9 cellular contexts compared by ENCODE assay signal in the genomic region with DNA sequence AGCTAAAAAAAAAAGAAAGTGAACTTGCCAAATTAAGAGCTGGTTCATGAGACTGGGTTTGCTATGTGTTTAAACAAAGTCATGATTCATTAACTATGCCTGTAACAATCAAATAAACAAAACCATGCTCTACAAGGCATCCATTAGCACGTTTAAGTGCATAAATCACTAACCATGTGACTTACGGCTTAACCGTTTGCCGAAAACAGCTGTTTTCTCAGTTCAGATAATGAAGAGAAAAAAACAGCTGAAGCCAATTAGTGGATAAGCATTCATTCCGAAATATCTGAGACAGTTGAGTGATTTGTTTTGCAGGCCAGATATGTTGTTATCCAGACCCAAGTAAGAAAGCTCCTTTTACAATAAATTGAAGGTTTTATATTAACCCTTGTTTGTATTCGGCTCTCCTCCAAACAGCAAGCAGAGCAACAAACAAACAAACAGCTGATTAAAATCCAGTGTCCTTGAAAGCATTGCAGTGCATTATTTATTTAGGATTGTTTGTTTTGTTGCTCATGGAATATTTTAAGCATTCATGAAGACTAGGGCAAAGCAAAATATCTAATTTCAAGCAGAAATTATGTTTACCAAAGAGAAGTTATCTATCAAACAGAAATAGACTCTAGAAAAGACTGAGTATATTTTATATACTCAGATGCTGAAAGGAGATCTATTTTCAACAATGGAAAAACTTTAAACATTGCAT.
DNase-seq lines count a peak whose midpoint lies in the region; ATAC-seq, FAIRE-seq and TF ChIP-seq lines count a peak whose summit lies in the region.
"Had no signal": no experiment of that assay in that cellular context is flagged by ENCODE, and none has a peak within 500 bp of the region (broad histone marks: within the 10 kb centered on the region; RNA-seq: fewer than 3 reads in every experiment).

No MANE protein-coding gene starts in this region.

- no peak overlapping the region for H2AK5ac ChIP-seq in mesendoderm (ENCODE audit: low read length)

- H3K79me2 ChIP-seq in mesendoderm (ENCODE audit: control insufficient read depth, insufficient read depth, low read length) = no peaks in the 10 kb centered on the region

- H3K4me1 ChIP-seq in mesendoderm (ENCODE audit: control insufficient read depth, low read depth, low read length) (no peaks in the 10 kb centered on the region), adrenal gland (replicated peaks in 1 of 2) (peaks cover 0 to 4% of the 10 kb centered on the region in 2 donors)

- no peak overlapping the region for H3K4me2 ChIP-seq in mesendoderm (ENCODE audit: low read length)

- no peaks in the 10 kb centered on the region for H3K79me1 ChIP-seq in mesendoderm (ENCODE audit: low read length)

- H4K5ac ChIP-seq in mesendoderm (ENCODE audit: low read length) = no peak overlapping the region

- H3K27ac ChIP-seq in mesendoderm (ENCODE audit: low read depth, low read length) (no peak overlapping the region), adrenal gland (no peak overlapping the region)

- no peak for ATAC-seq in activated naive CD4-positive, alpha-beta T cell treated with anti-CD3 and anti-CD28 coated beads, Interleukin-2, amount 50 U/mL, for 72 hours

- no peak overlapping the region for H3K18ac ChIP-seq in mesendoderm (ENCODE audit: low read length)

- H2BK5ac ChIP-seq in mesendoderm (ENCODE audit: low read length) = no peak overlapping the region

- H3K4me1 Mint-ChIP-seq in osteocyte (ENCODE audit: unreplicated experiment) = peaks cover 6% of the 10 kb centered on the region

- H2BK15ac ChIP-seq in mesendoderm (replicated peaks; ENCODE audit: low read depth) = no peak overlapping the region

- no peaks in the 10 kb centered on the region for H3K9me3 Mint-ChIP-seq in activated naive CD4-positive, alpha-beta T cell treated with anti-CD3 and anti-CD28 coated beads, Interleukin-2, amount 50 U/mL, for 72 hours
- no peaks in the 10 kb centered on the region for H3K9me3 Mint-ChIP-seq in osteocyte (ENCODE audit: unreplicated experiment)

- WGBS in mesendoderm (ENCODE audit: extremely low coverage, insufficient coverage, low lambda C conversion rate) = no CpG with 5 or more reads among the region's 6 CpGs
- WGBS in adrenal gland, 4 donors = 49 to 57% (median 50%) methylated on average over 6 of the region's 6 CpGs

- no peak overlapping the region for H2BK120ac ChIP-seq in mesendoderm (ENCODE audit: low read depth, low read length)

- H3K36me3 ChIP-seq in mesendoderm (ENCODE audit: control insufficient read depth, insufficient read depth, low read length) = no peaks in the 10 kb centered on the region
- no peaks in the 10 kb centered on the region for H3K36me3 ChIP-seq in adrenal gland (replicated peaks in 1 of 2)

- DNase-seq in D721Med (ENCODE audit: insufficient read length, low spot score) = no peak
- peak; percentile 63 for DNase-seq in NCI-H1436 (lab: John Stamatoyannopoulos, UW)
- peak; percentile 31 for DNase-seq in astrocyte of the hippocampus (ENCODE audit: low read depth, low spot score)
- peak; percentile 13 for DNase-seq in mesendoderm
- no peak for DNase-seq in activated naive CD4-positive, alpha-beta T cell treated with anti-CD3 and anti-CD28 coated beads, Interleukin-2, amount 50 U/mL, for 72 hours (ENCODE audit: low spot score in 2 of 2)
- DNase-seq in superior temporal gyrus (ENCODE audit: extremely low spot score) = no peak
- no peak for DNase-seq in adrenal gland
- no peak for DNase-seq in osteocyte (ENCODE audit: extremely low spot score, unreplicated experiment)
- DNase-seq: stimulated activated naive CD4-positive, alpha-beta T cell treated with Interleukin-2 at 50 U/mL for 16 hours had no signal

- no peaks in the 10 kb centered on the region for H3K36me3 Mint-ChIP-seq in activated naive CD4-positive, alpha-beta T cell treated with anti-CD3 and anti-CD28 coated beads, Interleukin-2, amount 50 U/mL, for 72 hours
- no peaks in the 10 kb centered on the region for H3K36me3 Mint-ChIP-seq in osteocyte (ENCODE audit: unreplicated experiment)

- intact Hi-C loops in adrenal gland (cut with DNase I) = no loop called here

- H3K27me3 Mint-ChIP-seq in osteocyte (ENCODE audit: unreplicated experiment) = no peaks in the 10 kb centered on the region

- H3K27ac Mint-ChIP-seq in activated naive CD4-positive, alpha-beta T cell treated with anti-CD3 and anti-CD28 coated beads, Interleukin-2, amount 50 U/mL, for 72 hours = no peak overlapping the region
- H3K27ac Mint-ChIP-seq in osteocyte (ENCODE audit: unreplicated experiment) = no peak overlapping the region

- no peak overlapping the region for H3K9ac ChIP-seq in mesendoderm (ENCODE audit: low read length)

- no peak overlapping the region for H3K4me3 Mint-ChIP-seq in osteocyte (ENCODE audit: unreplicated experiment)

- H4K8ac ChIP-seq in mesendoderm (ENCODE audit: low read depth, low read length) = no peak overlapping the region

- no peak for TF ChIP-seq POLR2A in adrenal gland (IDR thresholded peaks at IDR 0.05)

- TF ChIP-seq CTCF in D721Med (IDR thresholded peaks at IDR 0.05; ENCODE audit: insufficient read depth, missing control alignments) (no peak), adrenal gland (IDR thresholded peaks at IDR 0.05) (no peak), osteocyte (IDR thresholded peaks at IDR 0.05) (no peak)

- no peak overlapping the region for H3K56ac ChIP-seq in mesendoderm (ENCODE audit: low read length)

- H3K4me3 ChIP-seq in mesendoderm (ENCODE audit: low read length) (no peak overlapping the region), adrenal gland (no peak overlapping the region)

- FAIRE-seq in D721Med (lab: Jason Lieb, UNC) = peak; percentile 6

- no peaks in the 10 kb centered on the region for H3K27me3 ChIP-seq in mesendoderm (ENCODE audit: insufficient read depth, low read length, poor library complexity)
- no peaks in the 10 kb centered on the region for H3K27me3 ChIP-seq in adrenal gland

- H3K4ac ChIP-seq in mesendoderm (ENCODE audit: low read depth, low read length) = no peak overlapping the region

- H3K9me3 ChIP-seq in adrenal gland (replicated peaks in 1 of 3) = no peaks in the 10 kb centered on the region

- H3K23ac ChIP-seq in mesendoderm (ENCODE audit: low read length) = no peak overlapping the region

Comparison
In these comparisons a context has a peak if more than half of its experiments do, and no peak if none do; other contexts are left out.
1. DNase-seq: peak in NCI-H1436 (single experiment), astrocyte of the hippocampus (single experiment) and mesendoderm (single experiment); none in D721Med (single experiment), activated naive CD4-positive, alpha-beta T cell treated with anti-CD3 and anti-CD28 coated beads, Interleukin-2, amount 50 U/mL, for 72 hours (0 of 2), superior temporal gyrus (single experiment), adrenal gland (0 of 7) and osteocyte (single experiment).